Comparison of ENCODE assay signal across 1 cellular context in the genomic region with DNA sequence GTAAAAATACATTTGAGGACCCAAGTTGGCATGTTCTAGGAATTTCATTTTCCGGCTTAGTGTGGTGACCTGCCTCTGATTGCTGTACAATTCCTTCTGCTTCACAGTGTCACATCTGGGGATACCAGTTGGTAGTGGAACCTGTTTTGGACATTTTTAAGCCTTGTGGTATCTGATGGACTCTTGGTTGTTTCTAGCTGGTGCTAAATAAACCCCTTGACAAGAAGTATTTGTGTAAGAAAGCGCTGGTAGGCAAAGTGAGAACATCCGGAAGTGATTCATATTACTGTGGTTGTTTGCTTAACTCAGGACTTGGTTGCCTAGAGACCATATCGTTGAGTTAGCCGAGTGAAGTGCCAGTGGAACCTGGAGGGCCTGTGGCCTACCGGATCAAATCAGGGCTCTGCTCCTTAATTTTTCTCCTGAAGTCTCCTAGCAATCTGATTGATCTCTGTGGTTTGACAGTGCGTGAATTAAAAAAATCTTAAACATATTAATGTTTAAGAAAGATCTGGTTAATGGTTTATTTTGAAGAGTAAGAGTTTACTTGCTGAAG.
A peak's percentile ranks its signal among the peaks of the same experiment; 100 is the strongest.
TF ChIP-seq lines count a peak whose summit lies in the region.

No MANE protein-coding gene starts in this region.

TF ChIP-seq in GM12878, 131 proteins besides CTCF, POLR2A, EP300 and RAD21 (continued from another document and continues in another):
- TF ChIP-seq NFIC (IDR thresholded peaks at IDR 0.05; ENCODE audit: low read depth, low read length) (no peak; the same call in 1 of the 2 replicates), JUND (IDR thresholded peaks at IDR 0.05; ENCODE audit: low read depth, low read length) (0 out of 2 replicates have a peak, but pooled peaks have one; percentile 17), RCOR1 (conservative IDR thresholded peaks at IDR 0.05; ENCODE audit: low read depth, low read length) (no peak), TARDBP (IDR thresholded peaks at IDR 0.05; ENCODE audit: borderline replicate concordance) (no peak), SPI1 (IDR thresholded peaks at IDR 0.05; ENCODE audit: borderline replicate concordance, insufficient read depth, low read depth, low read length) (no peak), CBFB (IDR thresholded peaks at IDR 0.05; ENCODE audit: low read depth) (0 out of 2 replicates have a peak, but pooled peaks have one; percentile 47), TCF3 (IDR thresholded peaks at IDR 0.05; ENCODE audit: borderline replicate concordance, insufficient read depth, low read depth, low read length) (no peak), SUZ12 (IDR thresholded peaks at IDR 0.05; ENCODE audit: unreplicated experiment) (no peak), RB1 (IDR thresholded peaks at IDR 0.05; ENCODE audit: borderline replicate concordance) (no peak), PML (IDR thresholded peaks at IDR 0.05; ENCODE audit: low read length) (no peak), SP1 (IDR thresholded peaks at IDR 0.05; ENCODE audit: low read depth, low read length) (no peak), NRF1 (conservative IDR thresholded peaks at IDR 0.05; ENCODE audit: low read depth, low read length) (no peak), EGR1 (IDR thresholded peaks at IDR 0.05; ENCODE audit: borderline replicate concordance in 1 of 2, low read depth in 2 of 2, low read length in 2 of 2) (no peak), RELA (IDR thresholded peaks at IDR 0.05; ENCODE audit: borderline replicate concordance, partially characterized antibody) (no peak), SREBF2 (IDR thresholded peaks at IDR 0.05; ENCODE audit: low read length) (no peak), GATAD2B (conservative IDR thresholded peaks at IDR 0.05; ENCODE audit: low read depth) (no peak), HDAC6 (IDR thresholded peaks at IDR 0.05; ENCODE audit: unreplicated experiment) (no peak), ESRRA (IDR thresholded peaks at IDR 0.05; ENCODE audit: low read length) (no peak), SRF (IDR thresholded peaks at IDR 0.05; ENCODE audit: low read depth in 2 of 2, low read length in 2 of 2) (no peak), NFXL1 (IDR thresholded peaks at IDR 0.05; ENCODE audit: borderline replicate concordance) (no peak), MEF2A (IDR thresholded peaks at IDR 0.05; ENCODE audit: insufficient read depth, low read depth, low read length) (no peak), ZNF384 (IDR thresholded peaks at IDR 0.05; ENCODE audit: borderline replicate concordance, low read depth, low read length) (no peak), IKZF1 (conservative IDR thresholded peaks at IDR 0.05) (no peak; the same call in 1 of the 2 replicates), CHD1 (IDR thresholded peaks at IDR 0.05; ENCODE audit: low read depth, low read length) (no peak)
- TF ChIP-seq, protein P1, sequence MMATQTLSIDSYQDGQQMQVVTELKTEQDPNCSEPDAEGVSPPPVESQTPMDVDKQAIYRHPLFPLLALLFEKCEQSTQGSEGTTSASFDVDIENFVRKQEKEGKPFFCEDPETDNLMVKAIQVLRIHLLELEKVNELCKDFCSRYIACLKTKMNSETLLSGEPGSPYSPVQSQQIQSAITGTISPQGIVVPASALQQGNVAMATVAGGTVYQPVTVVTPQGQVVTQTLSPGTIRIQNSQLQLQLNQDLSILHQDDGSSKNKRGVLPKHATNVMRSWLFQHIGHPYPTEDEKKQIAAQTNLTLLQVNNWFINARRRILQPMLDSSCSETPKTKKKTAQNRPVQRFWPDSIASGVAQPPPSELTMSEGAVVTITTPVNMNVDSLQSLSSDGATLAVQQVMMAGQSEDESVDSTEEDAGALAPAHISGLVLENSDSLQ (IDR thresholded peaks at IDR 0.05) = peak; percentile 42; the same call in 1 of the 2 replicates
- TF ChIP-seq, protein P2, sequence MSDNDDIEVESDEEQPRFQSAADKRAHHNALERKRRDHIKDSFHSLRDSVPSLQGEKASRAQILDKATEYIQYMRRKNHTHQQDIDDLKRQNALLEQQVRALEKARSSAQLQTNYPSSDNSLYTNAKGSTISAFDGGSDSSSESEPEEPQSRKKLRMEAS (IDR thresholded peaks at IDR 0.05; ENCODE audit: low read depth, low read length) = no peak
- TF ChIP-seq, protein P3, sequence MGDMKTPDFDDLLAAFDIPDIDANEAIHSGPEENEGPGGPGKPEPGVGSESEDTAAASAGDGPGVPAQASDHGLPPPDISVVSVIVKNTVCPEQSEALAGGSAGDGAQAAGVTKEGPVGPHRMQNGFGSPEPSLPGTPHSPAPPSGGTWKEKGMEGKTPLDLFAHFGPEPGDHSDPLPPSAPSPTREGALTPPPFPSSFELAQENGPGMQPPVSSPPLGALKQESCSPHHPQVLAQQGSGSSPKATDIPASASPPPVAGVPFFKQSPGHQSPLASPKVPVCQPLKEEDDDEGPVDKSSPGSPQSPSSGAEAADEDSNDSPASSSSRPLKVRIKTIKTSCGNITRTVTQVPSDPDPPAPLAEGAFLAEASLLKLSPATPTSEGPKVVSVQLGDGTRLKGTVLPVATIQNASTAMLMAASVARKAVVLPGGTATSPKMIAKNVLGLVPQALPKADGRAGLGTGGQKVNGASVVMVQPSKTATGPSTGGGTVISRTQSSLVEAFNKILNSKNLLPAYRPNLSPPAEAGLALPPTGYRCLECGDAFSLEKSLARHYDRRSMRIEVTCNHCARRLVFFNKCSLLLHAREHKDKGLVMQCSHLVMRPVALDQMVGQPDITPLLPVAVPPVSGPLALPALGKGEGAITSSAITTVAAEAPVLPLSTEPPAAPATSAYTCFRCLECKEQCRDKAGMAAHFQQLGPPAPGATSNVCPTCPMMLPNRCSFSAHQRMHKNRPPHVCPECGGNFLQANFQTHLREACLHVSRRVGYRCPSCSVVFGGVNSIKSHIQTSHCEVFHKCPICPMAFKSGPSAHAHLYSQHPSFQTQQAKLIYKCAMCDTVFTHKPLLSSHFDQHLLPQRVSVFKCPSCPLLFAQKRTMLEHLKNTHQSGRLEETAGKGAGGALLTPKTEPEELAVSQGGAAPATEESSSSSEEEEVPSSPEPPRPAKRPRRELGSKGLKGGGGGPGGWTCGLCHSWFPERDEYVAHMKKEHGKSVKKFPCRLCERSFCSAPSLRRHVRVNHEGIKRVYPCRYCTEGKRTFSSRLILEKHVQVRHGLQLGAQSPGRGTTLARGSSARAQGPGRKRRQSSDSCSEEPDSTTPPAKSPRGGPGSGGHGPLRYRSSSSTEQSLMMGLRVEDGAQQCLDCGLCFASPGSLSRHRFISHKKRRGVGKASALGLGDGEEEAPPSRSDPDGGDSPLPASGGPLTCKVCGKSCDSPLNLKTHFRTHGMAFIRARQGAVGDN (IDR thresholded peaks at IDR 0.05) = no peak
- TF ChIP-seq, protein P4, sequence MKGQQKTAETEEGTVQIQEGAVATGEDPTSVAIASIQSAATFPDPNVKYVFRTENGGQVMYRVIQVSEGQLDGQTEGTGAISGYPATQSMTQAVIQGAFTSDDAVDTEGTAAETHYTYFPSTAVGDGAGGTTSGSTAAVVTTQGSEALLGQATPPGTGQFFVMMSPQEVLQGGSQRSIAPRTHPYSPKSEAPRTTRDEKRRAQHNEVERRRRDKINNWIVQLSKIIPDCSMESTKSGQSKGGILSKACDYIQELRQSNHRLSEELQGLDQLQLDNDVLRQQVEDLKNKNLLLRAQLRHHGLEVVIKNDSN (IDR thresholded peaks at IDR 0.05; ENCODE audit: borderline replicate concordance, extremely low read length, insufficient read depth, low read depth, low read length) = no peak
- TF ChIP-seq, protein P5, sequence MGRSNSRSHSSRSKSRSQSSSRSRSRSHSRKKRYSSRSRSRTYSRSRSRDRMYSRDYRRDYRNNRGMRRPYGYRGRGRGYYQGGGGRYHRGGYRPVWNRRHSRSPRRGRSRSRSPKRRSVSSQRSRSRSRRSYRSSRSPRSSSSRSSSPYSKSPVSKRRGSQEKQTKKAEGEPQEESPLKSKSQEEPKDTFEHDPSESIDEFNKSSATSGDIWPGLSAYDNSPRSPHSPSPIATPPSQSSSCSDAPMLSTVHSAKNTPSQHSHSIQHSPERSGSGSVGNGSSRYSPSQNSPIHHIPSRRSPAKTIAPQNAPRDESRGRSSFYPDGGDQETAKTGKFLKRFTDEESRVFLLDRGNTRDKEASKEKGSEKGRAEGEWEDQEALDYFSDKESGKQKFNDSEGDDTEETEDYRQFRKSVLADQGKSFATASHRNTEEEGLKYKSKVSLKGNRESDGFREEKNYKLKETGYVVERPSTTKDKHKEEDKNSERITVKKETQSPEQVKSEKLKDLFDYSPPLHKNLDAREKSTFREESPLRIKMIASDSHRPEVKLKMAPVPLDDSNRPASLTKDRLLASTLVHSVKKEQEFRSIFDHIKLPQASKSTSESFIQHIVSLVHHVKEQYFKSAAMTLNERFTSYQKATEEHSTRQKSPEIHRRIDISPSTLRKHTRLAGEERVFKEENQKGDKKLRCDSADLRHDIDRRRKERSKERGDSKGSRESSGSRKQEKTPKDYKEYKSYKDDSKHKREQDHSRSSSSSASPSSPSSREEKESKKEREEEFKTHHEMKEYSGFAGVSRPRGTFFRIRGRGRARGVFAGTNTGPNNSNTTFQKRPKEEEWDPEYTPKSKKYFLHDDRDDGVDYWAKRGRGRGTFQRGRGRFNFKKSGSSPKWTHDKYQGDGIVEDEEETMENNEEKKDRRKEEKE (IDR thresholded peaks at IDR 0.05) = no peak
- TF ChIP-seq, protein P6, sequence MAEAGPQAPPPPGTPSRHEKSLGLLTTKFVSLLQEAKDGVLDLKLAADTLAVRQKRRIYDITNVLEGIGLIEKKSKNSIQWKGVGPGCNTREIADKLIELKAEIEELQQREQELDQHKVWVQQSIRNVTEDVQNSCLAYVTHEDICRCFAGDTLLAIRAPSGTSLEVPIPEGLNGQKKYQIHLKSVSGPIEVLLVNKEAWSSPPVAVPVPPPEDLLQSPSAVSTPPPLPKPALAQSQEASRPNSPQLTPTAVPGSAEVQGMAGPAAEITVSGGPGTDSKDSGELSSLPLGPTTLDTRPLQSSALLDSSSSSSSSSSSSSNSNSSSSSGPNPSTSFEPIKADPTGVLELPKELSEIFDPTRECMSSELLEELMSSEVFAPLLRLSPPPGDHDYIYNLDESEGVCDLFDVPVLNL (IDR thresholded peaks at IDR 0.05; ENCODE audit: low read depth, low read length) = no peak
- TF ChIP-seq, protein P7, sequence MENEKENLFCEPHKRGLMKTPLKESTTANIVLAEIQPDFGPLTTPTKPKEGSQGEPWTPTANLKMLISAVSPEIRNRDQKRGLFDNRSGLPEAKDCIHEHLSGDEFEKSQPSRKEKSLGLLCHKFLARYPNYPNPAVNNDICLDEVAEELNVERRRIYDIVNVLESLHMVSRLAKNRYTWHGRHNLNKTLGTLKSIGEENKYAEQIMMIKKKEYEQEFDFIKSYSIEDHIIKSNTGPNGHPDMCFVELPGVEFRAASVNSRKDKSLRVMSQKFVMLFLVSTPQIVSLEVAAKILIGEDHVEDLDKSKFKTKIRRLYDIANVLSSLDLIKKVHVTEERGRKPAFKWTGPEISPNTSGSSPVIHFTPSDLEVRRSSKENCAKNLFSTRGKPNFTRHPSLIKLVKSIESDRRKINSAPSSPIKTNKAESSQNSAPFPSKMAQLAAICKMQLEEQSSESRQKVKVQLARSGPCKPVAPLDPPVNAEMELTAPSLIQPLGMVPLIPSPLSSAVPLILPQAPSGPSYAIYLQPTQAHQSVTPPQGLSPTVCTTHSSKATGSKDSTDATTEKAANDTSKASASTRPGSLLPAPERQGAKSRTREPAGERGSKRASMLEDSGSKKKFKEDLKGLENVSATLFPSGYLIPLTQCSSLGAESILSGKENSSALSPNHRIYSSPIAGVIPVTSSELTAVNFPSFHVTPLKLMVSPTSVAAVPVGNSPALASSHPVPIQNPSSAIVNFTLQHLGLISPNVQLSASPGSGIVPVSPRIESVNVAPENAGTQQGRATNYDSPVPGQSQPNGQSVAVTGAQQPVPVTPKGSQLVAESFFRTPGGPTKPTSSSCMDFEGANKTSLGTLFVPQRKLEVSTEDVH (IDR thresholded peaks at IDR 0.05; ENCODE audit: low read depth, partially characterized antibody) = no peak
- TF ChIP-seq, protein P8, sequence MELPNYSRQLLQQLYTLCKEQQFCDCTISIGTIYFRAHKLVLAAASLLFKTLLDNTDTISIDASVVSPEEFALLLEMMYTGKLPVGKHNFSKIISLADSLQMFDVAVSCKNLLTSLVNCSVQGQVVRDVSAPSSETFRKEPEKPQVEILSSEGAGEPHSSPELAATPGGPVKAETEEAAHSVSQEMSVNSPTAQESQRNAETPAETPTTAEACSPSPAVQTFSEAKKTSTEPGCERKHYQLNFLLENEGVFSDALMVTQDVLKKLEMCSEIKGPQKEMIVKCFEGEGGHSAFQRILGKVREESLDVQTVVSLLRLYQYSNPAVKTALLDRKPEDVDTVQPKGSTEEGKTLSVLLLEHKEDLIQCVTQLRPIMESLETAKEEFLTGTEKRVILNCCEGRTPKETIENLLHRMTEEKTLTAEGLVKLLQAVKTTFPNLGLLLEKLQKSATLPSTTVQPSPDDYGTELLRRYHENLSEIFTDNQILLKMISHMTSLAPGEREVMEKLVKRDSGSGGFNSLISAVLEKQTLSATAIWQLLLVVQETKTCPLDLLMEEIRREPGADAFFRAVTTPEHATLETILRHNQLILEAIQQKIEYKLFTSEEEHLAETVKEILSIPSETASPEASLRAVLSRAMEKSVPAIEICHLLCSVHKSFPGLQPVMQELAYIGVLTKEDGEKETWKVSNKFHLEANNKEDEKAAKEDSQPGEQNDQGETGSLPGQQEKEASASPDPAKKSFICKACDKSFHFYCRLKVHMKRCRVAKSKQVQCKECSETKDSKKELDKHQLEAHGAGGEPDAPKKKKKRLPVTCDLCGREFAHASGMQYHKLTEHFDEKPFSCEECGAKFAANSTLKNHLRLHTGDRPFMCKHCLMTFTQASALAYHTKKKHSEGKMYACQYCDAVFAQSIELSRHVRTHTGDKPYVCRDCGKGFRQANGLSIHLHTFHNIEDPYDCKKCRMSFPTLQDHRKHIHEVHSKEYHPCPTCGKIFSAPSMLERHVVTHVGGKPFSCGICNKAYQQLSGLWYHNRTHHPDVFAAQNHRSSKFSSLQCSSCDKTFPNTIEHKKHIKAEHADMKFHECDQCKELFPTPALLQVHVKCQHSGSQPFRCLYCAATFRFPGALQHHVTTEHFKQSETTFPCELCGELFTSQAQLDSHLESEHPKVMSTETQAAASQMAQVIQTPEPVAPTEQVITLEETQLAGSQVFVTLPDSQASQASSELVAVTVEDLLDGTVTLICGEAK (IDR thresholded peaks at IDR 0.05; ENCODE audit: borderline replicate concordance) = no peak
- TF ChIP-seq, protein P9, sequence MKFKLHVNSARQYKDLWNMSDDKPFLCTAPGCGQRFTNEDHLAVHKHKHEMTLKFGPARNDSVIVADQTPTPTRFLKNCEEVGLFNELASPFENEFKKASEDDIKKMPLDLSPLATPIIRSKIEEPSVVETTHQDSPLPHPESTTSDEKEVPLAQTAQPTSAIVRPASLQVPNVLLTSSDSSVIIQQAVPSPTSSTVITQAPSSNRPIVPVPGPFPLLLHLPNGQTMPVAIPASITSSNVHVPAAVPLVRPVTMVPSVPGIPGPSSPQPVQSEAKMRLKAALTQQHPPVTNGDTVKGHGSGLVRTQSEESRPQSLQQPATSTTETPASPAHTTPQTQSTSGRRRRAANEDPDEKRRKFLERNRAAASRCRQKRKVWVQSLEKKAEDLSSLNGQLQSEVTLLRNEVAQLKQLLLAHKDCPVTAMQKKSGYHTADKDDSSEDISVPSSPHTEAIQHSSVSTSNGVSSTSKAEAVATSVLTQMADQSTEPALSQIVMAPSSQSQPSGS (IDR thresholded peaks at IDR 0.05; ENCODE audit: low read length) = 0 out of 2 replicates have a peak, but pooled peaks have one; percentile 38
- TF ChIP-seq, protein P10, sequence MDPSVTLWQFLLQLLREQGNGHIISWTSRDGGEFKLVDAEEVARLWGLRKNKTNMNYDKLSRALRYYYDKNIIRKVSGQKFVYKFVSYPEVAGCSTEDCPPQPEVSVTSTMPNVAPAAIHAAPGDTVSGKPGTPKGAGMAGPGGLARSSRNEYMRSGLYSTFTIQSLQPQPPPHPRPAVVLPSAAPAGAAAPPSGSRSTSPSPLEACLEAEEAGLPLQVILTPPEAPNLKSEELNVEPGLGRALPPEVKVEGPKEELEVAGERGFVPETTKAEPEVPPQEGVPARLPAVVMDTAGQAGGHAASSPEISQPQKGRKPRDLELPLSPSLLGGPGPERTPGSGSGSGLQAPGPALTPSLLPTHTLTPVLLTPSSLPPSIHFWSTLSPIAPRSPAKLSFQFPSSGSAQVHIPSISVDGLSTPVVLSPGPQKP (IDR thresholded peaks at IDR 0.05; ENCODE audit: low read depth, low read length) = no peak
